11 cellular contexts compared by ENCODE assay signal in genomic region chr7:102284399-102284798, GRCh38. TPM values are rescaled to one million over a fixed set of nuclear protein-coding genes. Genes with fewer than 3 reads are reported as not detected.
DNase-seq lines count a peak whose midpoint lies in the region; ATAC-seq, FAIRE-seq and TF ChIP-seq lines count a peak whose summit lies in the region.
"Had no signal": no experiment of that assay in that cellular context is flagged by ENCODE, and none has a peak within 500 bp of the region (broad histone marks: within the 10 kb centered on the region; RNA-seq: fewer than 3 reads in every experiment).

No MANE protein-coding gene starts in this region.

- H3K36me3 ChIP-seq in CD4-positive, CD25-positive, alpha-beta regulatory T cell (ENCODE audit: control insufficient read depth, insufficient read depth, low read length) = no peaks in the 10 kb centered on the region
- H3K36me3 ChIP-seq in HEK293 (ENCODE audit: control insufficient read depth in 2 of 2, insufficient read depth in 1 of 2, low read length in 2 of 2) = no peaks in the 10 kb centered on the region
- H3K36me3 ChIP-seq in PC-3 (ENCODE audit: low read depth, low read length) = no peaks in the 10 kb centered on the region
- H3K36me3 ChIP-seq in small intestine (ENCODE audit: control insufficient read depth in 2 of 2, insufficient read depth in 2 of 2, low read length in 2 of 2) = no peaks in the 10 kb centered on the region
- no peaks in the 10 kb centered on the region for H3K36me3 ChIP-seq in right atrium auricular region
- H3K36me3 ChIP-seq: ascending aorta had no signal

- POLR2A ChIA-PET in HEK293 (lab: Yijun Ruan, JAX) = interaction anchor here (1.0 kb wide), 1 partner anchor 109 kb away, joined by 3 read pairs; no protein-coding TSS in a partner anchor
- POLR2A ChIA-PET in activated CD8-positive, alpha-beta T cell treated with anti-CD3 and anti-CD28 coated beads, Interleukin-2, amount 10 ng/mL, durations not matched to agents 7 days and 5 days (lab: Charles Lee) = no interaction called here
- POLR2A ChIA-PET in PC-3 (lab: Charles Lee; ENCODE audit: unreplicated experiment) = no interaction called here

- H3K4me3 Mint-ChIP-seq in CD4-positive, CD25-positive, alpha-beta regulatory T cell = peak overlapping the region in 3 of 4 donors; percentile 53 to 92 (median 75)
- no peak overlapping the region for H3K4me3 Mint-ChIP-seq in activated CD8-positive, alpha-beta T cell treated with anti-CD3 and anti-CD28 coated beads, Interleukin-2, amount 10 ng/mL, durations not matched to agents 7 days and 5 days
- peak overlapping the region; percentile 78 to 93 (median 88) for H3K4me3 Mint-ChIP-seq in naive B cell

- ATAC-seq in CD4-positive, CD25-positive, alpha-beta regulatory T cell (ENCODE audit: low read depth in 2 of 2) = no peak
- no peak for ATAC-seq in activated CD8-positive, alpha-beta T cell treated with anti-CD3 and anti-CD28 coated beads, Interleukin-2, amount 10 ng/mL, durations not matched to agents 7 days and 5 days
- peak in 1 of 2 donors; percentile 3 for ATAC-seq in naive B cell (ENCODE audit: low read depth in 2 of 2)
- ATAC-seq in PC-3 = no peak

- intact Hi-C loops in PC-3 (cut with micrococcal nuclease) = no loop called here

- H3K9ac ChIP-seq in PC-3 (ENCODE audit: low read length) = no peak overlapping the region

- no peaks in the 10 kb centered on the region for H3K27me3 ChIP-seq in CD4-positive, CD25-positive, alpha-beta regulatory T cell (ENCODE audit: control insufficient read depth, insufficient read depth, low read length)
- H3K27me3 ChIP-seq in PC-3 (ENCODE audit: low read length) = no peaks in the 10 kb centered on the region
- no peaks in the 10 kb centered on the region for H3K27me3 ChIP-seq in small intestine (ENCODE audit: control insufficient read depth in 2 of 2, insufficient read depth in 2 of 2, low read length in 2 of 2)
- H3K27me3 ChIP-seq in right atrium auricular region = no peaks in the 10 kb centered on the region
- H3K27me3 ChIP-seq: ascending aorta had no signal

- peaks cover 19% of the 10 kb centered on the region for H3K27me3 Mint-ChIP-seq in CD4-positive, CD25-positive, alpha-beta regulatory T cell
- H3K27me3 Mint-ChIP-seq in activated CD8-positive, alpha-beta T cell treated with anti-CD3 and anti-CD28 coated beads, Interleukin-2, amount 10 ng/mL, durations not matched to agents 7 days and 5 days (ENCODE audit: low read depth) = peaks cover 23% of the 10 kb centered on the region
- no peaks in the 10 kb centered on the region for H3K27me3 Mint-ChIP-seq in naive B cell

- no peaks in the 10 kb centered on the region for H3F3A ChIP-seq in PC-3 (ENCODE audit: low read length, unreplicated experiment)

- no peak overlapping the region for H2AFZ ChIP-seq in PC-3 (ENCODE audit: low read length)

- H3K4me1 Mint-ChIP-seq in CD4-positive, CD25-positive, alpha-beta regulatory T cell = peaks cover 0 to 28% (median 5%) of the 10 kb centered on the region in 4 donors
- peaks cover 25% of the 10 kb centered on the region for H3K4me1 Mint-ChIP-seq in activated CD8-positive, alpha-beta T cell treated with anti-CD3 and anti-CD28 coated beads, Interleukin-2, amount 10 ng/mL, durations not matched to agents 7 days and 5 days (ENCODE audit: low read depth)
- H3K4me1 Mint-ChIP-seq in naive B cell = peaks cover 31 to 48% (median 48%) of the 10 kb centered on the region in 3 donors

- H3K36me3 Mint-ChIP-seq in CD4-positive, CD25-positive, alpha-beta regulatory T cell = no peaks in the 10 kb centered on the region
- H3K36me3 Mint-ChIP-seq in activated CD8-positive, alpha-beta T cell treated with anti-CD3 and anti-CD28 coated beads, Interleukin-2, amount 10 ng/mL, durations not matched to agents 7 days and 5 days (ENCODE audit: low read depth) = no peaks in the 10 kb centered on the region
- no peaks in the 10 kb centered on the region for H3K36me3 Mint-ChIP-seq in naive B cell

- CTCF ChIA-PET in HEK293 (lab: Yijun Ruan, JAX) (no interaction called here), PC-3 (lab: Charles Lee) (no interaction called here)
- CTCF ChIA-PET in activated CD8-positive, alpha-beta T cell treated with anti-CD3 and anti-CD28 coated beads, Interleukin-2, amount 10 ng/mL, durations not matched to agents 7 days and 5 days (lab: Charles Lee) = no interaction called here

- H4K20me1 ChIP-seq in PC-3 (ENCODE audit: low read length) = no peaks in the 10 kb centered on the region

- H3K4me3 ChIP-seq in CD4-positive, CD25-positive, alpha-beta regulatory T cell (ENCODE audit: low read depth, low read length) = no peak overlapping the region
- no peak overlapping the region for H3K4me3 ChIP-seq in HEK293 (ENCODE audit: low read depth, low read length)
- no peak overlapping the region for H3K4me3 ChIP-seq in PC-3 (ENCODE audit: low read length)
- H3K4me3 ChIP-seq in small intestine (ENCODE audit: low read depth in 1 of 2, low read length in 2 of 2) = no peak overlapping the region
- H3K4me3 ChIP-seq in right atrium auricular region = no peak overlapping the region

- peaks cover 0 to 1% (median 0%) of the 10 kb centered on the region in 7 donors for H3K9me3 Mint-ChIP-seq in CD4-positive, CD25-positive, alpha-beta regulatory T cell
- H3K9me3 Mint-ChIP-seq in activated CD8-positive, alpha-beta T cell treated with anti-CD3 and anti-CD28 coated beads, Interleukin-2, amount 10 ng/mL, durations not matched to agents 7 days and 5 days (ENCODE audit: insufficient read depth) = no peaks in the 10 kb centered on the region
- H3K9me3 Mint-ChIP-seq in naive B cell = no peaks in the 10 kb centered on the region

- peak overlapping the region in 1 of 3 donors; percentile 46 for H3K27ac Mint-ChIP-seq in CD4-positive, CD25-positive, alpha-beta regulatory T cell
- no peak overlapping the region for H3K27ac Mint-ChIP-seq in activated CD8-positive, alpha-beta T cell treated with anti-CD3 and anti-CD28 coated beads, Interleukin-2, amount 10 ng/mL, durations not matched to agents 7 days and 5 days
- H3K27ac Mint-ChIP-seq in naive B cell = peak overlapping the region in 4 of 6 donors; percentile 49 to 88 (median 73)

- no peaks in the 10 kb centered on the region for H3K79me2 ChIP-seq in PC-3 (ENCODE audit: low read length)

- no peak overlapping the region for H3K4me2 ChIP-seq in PC-3 (ENCODE audit: low read length)

- no peaks in the 10 kb centered on the region for H3K9me3 ChIP-seq in CD4-positive, CD25-positive, alpha-beta regulatory T cell (ENCODE audit: control insufficient read depth in 2 of 2, low read length in 2 of 2)
- H3K9me3 ChIP-seq in HEK293 (ENCODE audit: control insufficient read depth, insufficient read depth, low read depth, low read length) = no peaks in the 10 kb centered on the region
- H3K9me3 ChIP-seq in PC-3 (ENCODE audit: low read length) = no peaks in the 10 kb centered on the region
- H3K9me3 ChIP-seq in small intestine (ENCODE audit: control insufficient read depth, low read depth) = no peaks in the 10 kb centered on the region
- no peaks in the 10 kb centered on the region for H3K9me3 ChIP-seq in right atrium auricular region
- H3K9me3 ChIP-seq: ascending aorta had no signal

- H3K27ac ChIP-seq in CD4-positive, CD25-positive, alpha-beta regulatory T cell (ENCODE audit: insufficient read depth, low read length, poor library complexity, severe bottlenecking) = no peak overlapping the region
- H3K27ac ChIP-seq in HEK293 (ENCODE audit: extremely low read depth, low read depth, low read length) (no peak overlapping the region), PC-3 (ENCODE audit: low read length) (no peak overlapping the region), small intestine (ENCODE audit: low read depth in 1 of 2, low read length in 1 of 2) (peak overlapping the region in 1 of 2 donors; percentile 21), right atrium auricular region (no peak overlapping the region)

- TF ChIP-seq CTCF in HEK293 (tag by site-specific recombination; IDR thresholded peaks at IDR 0.05) (no peak), PC-3 (conservative IDR thresholded peaks at IDR 0.05; ENCODE audit: low read depth, low read length) (no peak), right atrium auricular region (IDR thresholded peaks at IDR 0.05) (no peak)

- WGBS in small intestine, 3 donors = 37 to 58% (median 47%) methylated on average over 11 to 12 of the region's 12 CpGs

- peaks cover 36% of the 10 kb centered on the region for H3K4me1 ChIP-seq in CD4-positive, CD25-positive, alpha-beta regulatory T cell (ENCODE audit: control insufficient read depth, insufficient read depth, low read length, poor library complexity, severe bottlenecking)
- no peaks in the 10 kb centered on the region; the same call in 1 of the 2 replicates for H3K4me1 ChIP-seq in HEK293 (ENCODE audit: control insufficient read depth, insufficient read depth, low read length)
- peaks cover 11% of the 10 kb centered on the region for H3K4me1 ChIP-seq in PC-3 (ENCODE audit: insufficient read depth, low read length)
- H3K4me1 ChIP-seq in small intestine (ENCODE audit: control insufficient read depth in 2 of 2, insufficient read depth in 1 of 2, low read depth in 1 of 2, low read length in 1 of 2) = no peaks in the 10 kb centered on the region
- H3K4me1 ChIP-seq in right atrium auricular region = peaks cover 0 to 37% of the 10 kb centered on the region in 2 donors

- no peak for FAIRE-seq in small intestine (lab: Jason Lieb, UNC)

- no peaks in the 10 kb centered on the region for H3K9me2 ChIP-seq in PC-3 (replicated peaks; ENCODE audit: low read length)

- BruUV-seq in PC-3 (replicated peaks; lab: Mats Ljungman, UMichigan) = no TSS peak

- peak in 1 of 3 donors; percentile 7 for DNase-seq in CD4-positive, CD25-positive, alpha-beta regulatory T cell
- DNase-seq in activated CD8-positive, alpha-beta T cell treated with anti-CD3 and anti-CD28 coated beads, Interleukin-2, amount 10 ng/mL, durations not matched to agents 7 days and 5 days = peak; percentile 28
- DNase-seq in naive B cell (peak; percentile 48), PC-3 (no peak), small intestine (no peak), islet precursor cell (no peak), right atrium auricular region (ENCODE audit: low spot score) (no peak)
- DNase-seq: NCI-H1092, NCI-H524 treated with DMSO at 0.1 percent for 48 hours had no signal

TF ChIP-seq in HEK293, 187 proteins besides CTCF, POLR2A, EP300 and RAD21:
- TF ChIP-seq SCRT2 (tag by site-specific recombination; IDR thresholded peaks at IDR 0.05) (peak; percentile 72), ZFP69B (tag by site-specific recombination; IDR thresholded peaks at IDR 0.05) (no peak), ZNF658 (tag by site-specific recombination; IDR thresholded peaks at IDR 0.05) (no peak), SCRT1 (tag by site-specific recombination; IDR thresholded peaks at IDR 0.05; ENCODE audit: borderline replicate concordance) (peak; percentile 82)

RNA-seq across cellular contexts. Expression of gene SH2B2, which starts 2.3 kb away (rescaled TPM):
- 0.89 TPM for total RNA-seq in CD4-positive, CD25-positive, alpha-beta regulatory T cell
- under 1 TPM; 0.24 to 0.94 (median 0.48) TPM for polyA plus RNA-seq in CD4-positive, CD25-positive, alpha-beta regulatory T cell
- under 1 TPM; 0.16 to 0.52 TPM for total RNA-seq in activated CD8-positive, alpha-beta T cell treated with anti-CD3 and anti-CD28 coated beads, Interleukin-2, amount 10 ng/mL, durations not matched to agents 7 days and 5 days
- polyA plus RNA-seq in naive B cell (ENCODE audit: low read depth in 6 of 6) (10 to 100 TPM; 15.4 to 78.4 (median 27.2) TPM), small intestine (1 to 10 TPM in 2 of 3 donors, under 1 TPM in 1; 0.67 to 2.5 (median 1.6) TPM)
- total RNA-seq in PC-3 (2014; rRNA removed) (8.8 and 10.7 TPM in 2 replicates), right atrium auricular region (1 to 10 TPM; 1.3 to 2.6 TPM)

Comparison
In these comparisons a context has a peak if more than half of its experiments do, and no peak if none do; other contexts are left out.
1. DNase-seq: peak in activated CD8-positive, alpha-beta T cell treated with anti-CD3 and anti-CD28 coated beads, Interleukin-2, amount 10 ng/mL, durations not matched to agents 7 days and 5 days (single experiment) and naive B cell (single experiment); none in PC-3 (single experiment), small intestine (single experiment), islet precursor cell (single experiment) and right atrium auricular region (single experiment).